Comparison of ENCODE assay signal across 9 cellular contexts in genomic region chr17:40541060-40541872, GRCh38. TPM values are rescaled to one million over a fixed set of nuclear protein-coding genes. Genes with fewer than 3 reads are reported as not detected.
DNase-seq lines count a peak whose midpoint lies in the region; TF ChIP-seq lines count a peak whose summit lies in the region.
"Had no signal": no experiment of that assay in that cellular context is flagged by ENCODE, and none has a peak within 500 bp of the region (broad histone marks: within the 10 kb centered on the region; RNA-seq: fewer than 3 reads in every experiment).

No MANE protein-coding gene starts in this region.

- H2AFZ ChIP-seq in fibroblast of lung (ENCODE audit: low read length): no peak overlapping the region

- H3K36me3 ChIP-seq in HEK293 (ENCODE audit: control insufficient read depth in 2 of 2, insufficient read depth in 1 of 2, low read length in 2 of 2): no peaks in the 10 kb centered on the region
- H3K36me3 ChIP-seq in fibroblast of lung (ENCODE audit: control insufficient read depth, insufficient read depth, low read length): no peaks in the 10 kb centered on the region

- TF ChIP-seq CTCF in HEK293 (tag by site-specific recombination; IDR thresholded peaks at IDR 0.05) (no peak), fibroblast of lung (conservative IDR thresholded peaks at IDR 0.05 in 1 of 2, IDR thresholded peaks at IDR 0.05 in 1 of 2; ENCODE audit: low read depth in 1 of 2, low read length in 2 of 2) (no peak)

- CTCF ChIA-PET in HEK293 (lab: Yijun Ruan, JAX): interaction anchor here (1.3 to 11.3 kb wide), 2 partner anchors 8 to 186 kb away, joined by 4 to 76 read pairs; no protein-coding TSS in a partner anchor

- H3K4me2 ChIP-seq in fibroblast of lung (ENCODE audit: extremely low read depth, insufficient read depth, low read length): no peak overlapping the region

- peak overlapping the region; percentile 65 for H3K9ac ChIP-seq in fibroblast of lung (ENCODE audit: insufficient read depth, low read length)

- H3K4me3 ChIP-seq in HEK293 (ENCODE audit: low read depth, low read length) (no peak overlapping the region), fibroblast of lung (replicated peaks in 1 of 4; ENCODE audit: control extremely low read depth in 1 of 4, insufficient read depth in 1 of 4, low read depth in 3 of 4, low read length in 4 of 4) (no peak overlapping the region)

- POLR2A ChIA-PET in HEK293 (lab: Yijun Ruan, JAX): no interaction called here

- no peaks in the 10 kb centered on the region for H3K79me2 ChIP-seq in fibroblast of lung (ENCODE audit: control insufficient read depth, insufficient read depth, low read length)

- H3K27ac ChIP-seq in HEK293 (ENCODE audit: extremely low read depth, low read depth, low read length): no peak overlapping the region
- peak overlapping the region; percentile 97 for H3K27ac ChIP-seq in fibroblast of lung (ENCODE audit: insufficient read depth, low read length)

- H4K20me1 ChIP-seq in fibroblast of lung (ENCODE audit: control insufficient read depth, extremely low read depth, insufficient read depth, low read length): no peaks in the 10 kb centered on the region

- DNase-seq in activated T-cell treated with anti-CD3 and anti-CD28 coated beads for 48 hours (ENCODE audit: low read depth) (peak; percentile 73), fibroblast of lung (ENCODE audit: low read depth in 2 of 2) (no peak), NCI-H1436 (lab: John Stamatoyannopoulos, UW) (no peak), DMS79 treated with DMSO at 0.1 percent for 48 hours (lab: John Stamatoyannopoulos, UW) (no peak), AG20443 (ENCODE audit: low spot score) (no peak), ecto neural progenitor cell (ENCODE audit: low spot score) (no peak)
- peak; percentile 80 for DNase-seq in stimulated activated CD4-positive, alpha-beta T cell treated with anti-CD3 and anti-CD28 coated beads, Interleukin-1b, Interleukin-23, amount 100 ng/mL, for 48 hours

- H3K27me3 ChIP-seq in fibroblast of lung (ENCODE audit: control insufficient read depth, insufficient read depth, low read length): no peaks in the 10 kb centered on the region

- H3K9me3 ChIP-seq in HEK293 (ENCODE audit: control insufficient read depth, insufficient read depth, low read depth, low read length) (no peaks in the 10 kb centered on the region), fibroblast of lung (ENCODE audit: control insufficient read depth, insufficient read depth, low read depth, low read length) (no peaks in the 10 kb centered on the region)

- H3K4me1 ChIP-seq in HEK293 (ENCODE audit: control insufficient read depth, insufficient read depth, low read length) (no peaks in the 10 kb centered on the region), fibroblast of lung (ENCODE audit: control insufficient read depth, extremely low read depth, insufficient read depth, low read length) (peaks cover 25% of the 10 kb centered on the region)

TF ChIP-seq in HEK293, 187 proteins besides CTCF, POLR2A, EP300 and RAD21:
- TF ChIP-seq ZNF645 (tag by site-specific recombination; IDR thresholded peaks at IDR 0.05) (no peak), ZNF624 (tag by site-specific recombination; IDR thresholded peaks at IDR 0.05) (no peak), ZNF324 (tag by site-specific recombination; IDR thresholded peaks at IDR 0.05) (no peak), ZSCAN4 (tag by site-specific recombination; IDR thresholded peaks at IDR 0.05) (peak; percentile 90), KLF8 (tag by site-specific recombination; IDR thresholded peaks at IDR 0.05) (no peak), ZSCAN16 (tag by site-specific recombination; IDR thresholded peaks at IDR 0.05) (no peak)
TF ChIP-seq in HEK293: peak in this region for 1.

RNA-seq across cellular contexts. Expression of gene CCR7, which starts 24.0 kb away (rescaled TPM):
- under 0.01 TPM in 1 of 2 replicates, not detected in the other for total RNA-seq in fibroblast of lung
- polyA plus RNA-seq in fibroblast of lung: 0.07 and 0.10 TPM in 2 replicates
- polyA plus RNA-seq in fibroblast of lung (2012): 0.14 and 0.22 TPM in 2 replicates
- polyA minus RNA-seq in fibroblast of lung (ENCODE audit: low replicate concordance): 0.30 TPM in 1 of 2 replicates, not detected in the other
- total RNA-seq: lung microvascular endothelial cell had no signal

RNA-seq across cellular contexts. Expression of gene TNS4, which starts 39.8 kb away (rescaled TPM):
- total RNA-seq in fibroblast of lung: under 0.01 TPM in 1 of 2 replicates, not detected in the other
- 0.01 and 0.05 TPM in 2 replicates for polyA plus RNA-seq in fibroblast of lung
- 0.24 TPM in 1 of 2 replicates, not detected in the other for polyA plus RNA-seq in fibroblast of lung (2012)
- polyA minus RNA-seq in fibroblast of lung (ENCODE audit: low replicate concordance): not detected in 2 replicates
- total RNA-seq: lung microvascular endothelial cell had no signal

Comparison
In these comparisons a context has a peak if more than half of its experiments do, and no peak if none do; other contexts are left out.
1. DNase-seq: peak in activated T-cell treated with anti-CD3 and anti-CD28 coated beads for 48 hours (single experiment) and stimulated activated CD4-positive, alpha-beta T cell treated with anti-CD3 and anti-CD28 coated beads, Interleukin-1b, Interleukin-23, amount 100 ng/mL, for 48 hours (single experiment); none in fibroblast of lung (0 of 2), NCI-H1436 (single experiment), DMS79 treated with DMSO at 0.1 percent for 48 hours (single experiment), AG20443 (single experiment) and ecto neural progenitor cell (single experiment).